ENCODE assay signal across 1 cellular context in the genomic region with DNA sequence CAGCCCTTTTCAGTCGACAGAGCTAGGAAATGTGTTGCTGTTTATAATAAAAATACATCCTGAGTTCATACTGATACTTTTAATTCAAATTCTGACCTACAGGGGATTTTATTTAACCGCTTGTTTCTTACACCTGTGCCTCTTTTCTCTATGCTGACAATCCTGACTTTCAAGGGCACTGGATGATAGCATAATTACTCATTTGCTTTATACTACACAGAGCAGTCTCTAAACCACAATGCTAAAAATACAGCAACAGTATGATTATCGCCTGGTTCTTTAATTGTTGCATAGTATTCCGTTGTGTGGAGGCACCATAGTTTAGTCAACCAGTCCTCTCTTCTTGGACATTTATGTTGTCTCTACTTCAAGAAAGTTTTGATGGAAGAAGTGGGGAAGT.
TF ChIP-seq lines count a peak whose summit lies in the region.

No MANE protein-coding gene starts in this region.

TF ChIP-seq in WTC11, 78 proteins besides CTCF, POLR2A, EP300 and RAD21 (continued from another document):
- TF ChIP-seq, protein P1, sequence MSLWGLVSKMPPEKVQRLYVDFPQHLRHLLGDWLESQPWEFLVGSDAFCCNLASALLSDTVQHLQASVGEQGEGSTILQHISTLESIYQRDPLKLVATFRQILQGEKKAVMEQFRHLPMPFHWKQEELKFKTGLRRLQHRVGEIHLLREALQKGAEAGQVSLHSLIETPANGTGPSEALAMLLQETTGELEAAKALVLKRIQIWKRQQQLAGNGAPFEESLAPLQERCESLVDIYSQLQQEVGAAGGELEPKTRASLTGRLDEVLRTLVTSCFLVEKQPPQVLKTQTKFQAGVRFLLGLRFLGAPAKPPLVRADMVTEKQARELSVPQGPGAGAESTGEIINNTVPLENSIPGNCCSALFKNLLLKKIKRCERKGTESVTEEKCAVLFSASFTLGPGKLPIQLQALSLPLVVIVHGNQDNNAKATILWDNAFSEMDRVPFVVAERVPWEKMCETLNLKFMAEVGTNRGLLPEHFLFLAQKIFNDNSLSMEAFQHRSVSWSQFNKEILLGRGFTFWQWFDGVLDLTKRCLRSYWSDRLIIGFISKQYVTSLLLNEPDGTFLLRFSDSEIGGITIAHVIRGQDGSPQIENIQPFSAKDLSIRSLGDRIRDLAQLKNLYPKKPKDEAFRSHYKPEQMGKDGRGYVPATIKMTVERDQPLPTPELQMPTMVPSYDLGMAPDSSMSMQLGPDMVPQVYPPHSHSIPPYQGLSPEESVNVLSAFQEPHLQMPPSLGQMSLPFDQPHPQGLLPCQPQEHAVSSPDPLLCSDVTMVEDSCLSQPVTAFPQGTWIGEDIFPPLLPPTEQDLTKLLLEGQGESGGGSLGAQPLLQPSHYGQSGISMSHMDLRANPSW (CRISPR knock-in tag; conservative IDR thresholded peaks at IDR 0.05; ENCODE audit: low read depth) = no peak
- TF ChIP-seq, protein P2, sequence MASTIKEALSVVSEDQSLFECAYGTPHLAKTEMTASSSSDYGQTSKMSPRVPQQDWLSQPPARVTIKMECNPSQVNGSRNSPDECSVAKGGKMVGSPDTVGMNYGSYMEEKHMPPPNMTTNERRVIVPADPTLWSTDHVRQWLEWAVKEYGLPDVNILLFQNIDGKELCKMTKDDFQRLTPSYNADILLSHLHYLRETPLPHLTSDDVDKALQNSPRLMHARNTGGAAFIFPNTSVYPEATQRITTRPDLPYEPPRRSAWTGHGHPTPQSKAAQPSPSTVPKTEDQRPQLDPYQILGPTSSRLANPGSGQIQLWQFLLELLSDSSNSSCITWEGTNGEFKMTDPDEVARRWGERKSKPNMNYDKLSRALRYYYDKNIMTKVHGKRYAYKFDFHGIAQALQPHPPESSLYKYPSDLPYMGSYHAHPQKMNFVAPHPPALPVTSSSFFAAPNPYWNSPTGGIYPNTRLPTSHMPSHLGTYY (CRISPR knock-in tag; IDR thresholded peaks at IDR 0.05) = no peak
- no peak for TF ChIP-seq GTF2I (CRISPR knock-in tag; conservative IDR thresholded peaks at IDR 0.05)
- TF ChIP-seq, protein P3, sequence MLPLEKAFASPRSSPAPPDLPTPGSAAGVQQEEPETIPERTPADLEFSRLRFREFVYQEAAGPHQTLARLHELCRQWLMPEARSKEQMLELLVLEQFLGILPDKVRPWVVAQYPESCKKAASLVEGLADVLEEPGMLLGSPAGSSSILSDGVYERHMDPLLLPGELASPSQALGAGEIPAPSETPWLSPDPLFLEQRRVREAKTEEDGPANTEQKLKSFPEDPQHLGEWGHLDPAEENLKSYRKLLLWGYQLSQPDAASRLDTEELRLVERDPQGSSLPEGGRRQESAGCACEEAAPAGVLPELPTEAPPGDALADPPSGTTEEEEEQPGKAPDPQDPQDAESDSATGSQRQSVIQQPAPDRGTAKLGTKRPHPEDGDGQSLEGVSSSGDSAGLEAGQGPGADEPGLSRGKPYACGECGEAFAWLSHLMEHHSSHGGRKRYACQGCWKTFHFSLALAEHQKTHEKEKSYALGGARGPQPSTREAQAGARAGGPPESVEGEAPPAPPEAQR (CRISPR knock-in tag; IDR thresholded peaks at IDR 0.05) = no peak
- TF ChIP-seq NFE2L1 (CRISPR knock-in tag; IDR thresholded peaks at IDR 0.05) = no peak
- TF ChIP-seq ZNF317 (CRISPR knock-in tag; IDR thresholded peaks at IDR 0.05; ENCODE audit: borderline replicate concordance, low read depth) = no peak
- TF ChIP-seq ZNF138 (CRISPR knock-in tag; conservative IDR thresholded peaks at IDR 0.05) = no peak
- TF ChIP-seq, protein P4, sequence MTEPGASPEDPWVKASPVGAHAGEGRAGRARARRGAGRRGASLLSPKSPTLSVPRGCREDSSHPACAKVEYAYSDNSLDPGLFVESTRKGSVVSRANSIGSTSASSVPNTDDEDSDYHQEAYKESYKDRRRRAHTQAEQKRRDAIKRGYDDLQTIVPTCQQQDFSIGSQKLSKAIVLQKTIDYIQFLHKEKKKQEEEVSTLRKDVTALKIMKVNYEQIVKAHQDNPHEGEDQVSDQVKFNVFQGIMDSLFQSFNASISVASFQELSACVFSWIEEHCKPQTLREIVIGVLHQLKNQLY (CRISPR knock-in tag; IDR thresholded peaks at IDR 0.05) = no peak
- TF ChIP-seq, protein P5, sequence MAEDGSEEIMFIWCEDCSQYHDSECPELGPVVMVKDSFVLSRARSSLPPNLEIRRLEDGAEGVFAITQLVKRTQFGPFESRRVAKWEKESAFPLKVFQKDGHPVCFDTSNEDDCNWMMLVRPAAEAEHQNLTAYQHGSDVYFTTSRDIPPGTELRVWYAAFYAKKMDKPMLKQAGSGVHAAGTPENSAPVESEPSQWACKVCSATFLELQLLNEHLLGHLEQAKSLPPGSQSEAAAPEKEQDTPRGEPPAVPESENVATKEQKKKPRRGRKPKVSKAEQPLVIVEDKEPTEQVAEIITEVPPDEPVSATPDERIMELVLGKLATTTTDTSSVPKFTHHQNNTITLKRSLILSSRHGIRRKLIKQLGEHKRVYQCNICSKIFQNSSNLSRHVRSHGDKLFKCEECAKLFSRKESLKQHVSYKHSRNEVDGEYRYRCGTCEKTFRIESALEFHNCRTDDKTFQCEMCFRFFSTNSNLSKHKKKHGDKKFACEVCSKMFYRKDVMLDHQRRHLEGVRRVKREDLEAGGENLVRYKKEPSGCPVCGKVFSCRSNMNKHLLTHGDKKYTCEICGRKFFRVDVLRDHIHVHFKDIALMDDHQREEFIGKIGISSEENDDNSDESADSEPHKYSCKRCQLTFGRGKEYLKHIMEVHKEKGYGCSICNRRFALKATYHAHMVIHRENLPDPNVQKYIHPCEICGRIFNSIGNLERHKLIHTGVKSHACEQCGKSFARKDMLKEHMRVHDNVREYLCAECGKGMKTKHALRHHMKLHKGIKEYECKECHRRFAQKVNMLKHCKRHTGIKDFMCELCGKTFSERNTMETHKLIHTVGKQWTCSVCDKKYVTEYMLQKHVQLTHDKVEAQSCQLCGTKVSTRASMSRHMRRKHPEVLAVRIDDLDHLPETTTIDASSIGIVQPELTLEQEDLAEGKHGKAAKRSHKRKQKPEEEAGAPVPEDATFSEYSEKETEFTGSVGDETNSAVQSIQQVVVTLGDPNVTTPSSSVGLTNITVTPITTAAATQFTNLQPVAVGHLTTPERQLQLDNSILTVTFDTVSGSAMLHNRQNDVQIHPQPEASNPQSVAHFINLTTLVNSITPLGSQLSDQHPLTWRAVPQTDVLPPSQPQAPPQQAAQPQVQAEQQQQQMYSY (CRISPR knock-in tag; IDR thresholded peaks at IDR 0.05) = no peak
- TF ChIP-seq, protein P6, sequence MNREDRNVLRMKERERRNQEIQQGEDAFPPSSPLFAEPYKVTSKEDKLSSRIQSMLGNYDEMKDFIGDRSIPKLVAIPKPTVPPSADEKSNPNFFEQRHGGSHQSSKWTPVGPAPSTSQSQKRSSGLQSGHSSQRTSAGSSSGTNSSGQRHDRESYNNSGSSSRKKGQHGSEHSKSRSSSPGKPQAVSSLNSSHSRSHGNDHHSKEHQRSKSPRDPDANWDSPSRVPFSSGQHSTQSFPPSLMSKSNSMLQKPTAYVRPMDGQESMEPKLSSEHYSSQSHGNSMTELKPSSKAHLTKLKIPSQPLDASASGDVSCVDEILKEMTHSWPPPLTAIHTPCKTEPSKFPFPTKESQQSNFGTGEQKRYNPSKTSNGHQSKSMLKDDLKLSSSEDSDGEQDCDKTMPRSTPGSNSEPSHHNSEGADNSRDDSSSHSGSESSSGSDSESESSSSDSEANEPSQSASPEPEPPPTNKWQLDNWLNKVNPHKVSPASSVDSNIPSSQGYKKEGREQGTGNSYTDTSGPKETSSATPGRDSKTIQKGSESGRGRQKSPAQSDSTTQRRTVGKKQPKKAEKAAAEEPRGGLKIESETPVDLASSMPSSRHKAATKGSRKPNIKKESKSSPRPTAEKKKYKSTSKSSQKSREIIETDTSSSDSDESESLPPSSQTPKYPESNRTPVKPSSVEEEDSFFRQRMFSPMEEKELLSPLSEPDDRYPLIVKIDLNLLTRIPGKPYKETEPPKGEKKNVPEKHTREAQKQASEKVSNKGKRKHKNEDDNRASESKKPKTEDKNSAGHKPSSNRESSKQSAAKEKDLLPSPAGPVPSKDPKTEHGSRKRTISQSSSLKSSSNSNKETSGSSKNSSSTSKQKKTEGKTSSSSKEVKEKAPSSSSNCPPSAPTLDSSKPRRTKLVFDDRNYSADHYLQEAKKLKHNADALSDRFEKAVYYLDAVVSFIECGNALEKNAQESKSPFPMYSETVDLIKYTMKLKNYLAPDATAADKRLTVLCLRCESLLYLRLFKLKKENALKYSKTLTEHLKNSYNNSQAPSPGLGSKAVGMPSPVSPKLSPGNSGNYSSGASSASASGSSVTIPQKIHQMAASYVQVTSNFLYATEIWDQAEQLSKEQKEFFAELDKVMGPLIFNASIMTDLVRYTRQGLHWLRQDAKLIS (CRISPR knock-in tag; IDR thresholded peaks at IDR 0.05; ENCODE audit: borderline replicate concordance) = no peak
- no peak for TF ChIP-seq NFYB (CRISPR knock-in tag; conservative IDR thresholded peaks at IDR 0.05; ENCODE audit: low read depth)
- TF ChIP-seq, protein P7, sequence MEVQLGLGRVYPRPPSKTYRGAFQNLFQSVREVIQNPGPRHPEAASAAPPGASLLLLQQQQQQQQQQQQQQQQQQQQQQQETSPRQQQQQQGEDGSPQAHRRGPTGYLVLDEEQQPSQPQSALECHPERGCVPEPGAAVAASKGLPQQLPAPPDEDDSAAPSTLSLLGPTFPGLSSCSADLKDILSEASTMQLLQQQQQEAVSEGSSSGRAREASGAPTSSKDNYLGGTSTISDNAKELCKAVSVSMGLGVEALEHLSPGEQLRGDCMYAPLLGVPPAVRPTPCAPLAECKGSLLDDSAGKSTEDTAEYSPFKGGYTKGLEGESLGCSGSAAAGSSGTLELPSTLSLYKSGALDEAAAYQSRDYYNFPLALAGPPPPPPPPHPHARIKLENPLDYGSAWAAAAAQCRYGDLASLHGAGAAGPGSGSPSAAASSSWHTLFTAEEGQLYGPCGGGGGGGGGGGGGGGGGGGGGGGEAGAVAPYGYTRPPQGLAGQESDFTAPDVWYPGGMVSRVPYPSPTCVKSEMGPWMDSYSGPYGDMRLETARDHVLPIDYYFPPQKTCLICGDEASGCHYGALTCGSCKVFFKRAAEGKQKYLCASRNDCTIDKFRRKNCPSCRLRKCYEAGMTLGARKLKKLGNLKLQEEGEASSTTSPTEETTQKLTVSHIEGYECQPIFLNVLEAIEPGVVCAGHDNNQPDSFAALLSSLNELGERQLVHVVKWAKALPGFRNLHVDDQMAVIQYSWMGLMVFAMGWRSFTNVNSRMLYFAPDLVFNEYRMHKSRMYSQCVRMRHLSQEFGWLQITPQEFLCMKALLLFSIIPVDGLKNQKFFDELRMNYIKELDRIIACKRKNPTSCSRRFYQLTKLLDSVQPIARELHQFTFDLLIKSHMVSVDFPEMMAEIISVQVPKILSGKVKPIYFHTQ (CRISPR knock-in tag; IDR thresholded peaks at IDR 0.05) = no peak
